ENCODE assay signal across 19 cellular contexts in genomic region chr6:41159415-41160082, GRCh38.
DNase-seq lines count a peak whose midpoint lies in the region; ATAC-seq lines count a peak whose summit lies in the region.
"Had no signal": no experiment of that assay in that cellular context is flagged by ENCODE, and none has a peak within 500 bp of the region (broad histone marks: within the 10 kb centered on the region; RNA-seq: fewer than 3 reads in every experiment).

No MANE protein-coding gene starts in this region.

- no peak overlapping the region for H3K27ac ChIP-seq in epithelial cell of prostate
- H3K27ac ChIP-seq: body of pancreas, coronary artery, pancreas, vagina had no signal

- no peak for ATAC-seq in HG03039 (IDR thresholded peaks at IDR 0.05; ENCODE audit: unreplicated experiment)
- no peak for ATAC-seq in HG02885 (IDR thresholded peaks at IDR 0.05; ENCODE audit: poor library complexity, unreplicated experiment)
- ATAC-seq: activated naive CD4-positive, alpha-beta T cell treated with anti-CD3 and anti-CD28 coated beads, Interleukin-2, amount 50 U/mL, for 72 hours; body of pancreas; CD8-positive, alpha-beta T cell; left ventricle myocardium superior; pancreas had no signal

- peak; percentile 10 for DNase-seq in D341Med (ENCODE audit: low spot score)
- DNase-seq in NCI-H1092 treated with DMSO at 0.1 percent for 48 hours (lab: John Stamatoyannopoulos, UW): peak; percentile 87
- DNase-seq in NCI-H446 treated with DMSO at 0.1 percent for 48 hours (lab: John Stamatoyannopoulos, UW): peak; percentile 22
- peak; percentile 12 for DNase-seq in epithelial cell of prostate (ENCODE audit: low read depth, low spot score)
- no peak for DNase-seq in T1000 (lab: John Stamatoyannopoulos, UW)
- DNase-seq in putamen (ENCODE audit: low spot score): no peak
- DNase-seq: activated CD4-positive, alpha-beta memory T cell treated with anti-CD3 and anti-CD28 coated beads for 36 hours; activated T-cell treated with anti-CD3 and anti-CD28 coated beads, Interleukin-2, amount 50 U/mL, for 24 hours; body of pancreas; CD8-positive, alpha-beta T cell; left ventricle myocardium superior; MG63; pancreas; stimulated activated CD4-positive, alpha-beta T cell treated with anti-CD3 and anti-CD28 coated beads, Interleukin-4, amount 100 ng/mL, for 1 hour had no signal

Comparison
In these comparisons a context has a peak if more than half of its experiments do, and no peak if none do; other contexts are left out.
1. DNase-seq: peak in D341Med (single experiment), NCI-H1092 treated with DMSO at 0.1 percent for 48 hours (single experiment), NCI-H446 treated with DMSO at 0.1 percent for 48 hours (single experiment) and epithelial cell of prostate (single experiment); none in T1000 (single experiment) and putamen (single experiment).